In the genomic region with DNA sequence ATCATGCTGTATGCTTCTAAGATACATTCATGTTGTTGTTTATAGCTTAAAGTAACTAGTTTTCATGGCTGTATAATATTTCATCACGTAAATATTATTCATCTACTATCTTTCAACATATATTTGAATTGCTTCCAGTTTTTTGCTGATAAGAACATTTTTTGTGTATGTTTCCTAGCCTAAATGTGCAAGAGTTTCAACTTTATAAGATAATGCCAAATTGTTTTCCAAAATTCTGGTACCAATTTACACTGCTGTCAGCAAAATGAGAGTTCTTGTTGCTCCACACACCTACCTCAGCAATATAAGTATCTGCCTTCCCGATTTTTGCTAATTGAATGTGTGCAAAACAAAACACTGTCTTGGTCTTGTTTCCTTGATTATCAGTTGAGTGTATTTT, we compare ENCODE assay signal across 22 cellular contexts.
DNase-seq lines count a peak whose midpoint lies in the region; ATAC-seq, FAIRE-seq and TF ChIP-seq lines count a peak whose summit lies in the region.
"Had no signal": no experiment of that assay in that cellular context is flagged by ENCODE, and none has a peak within 500 bp of the region (broad histone marks: within the 10 kb centered on the region; RNA-seq: fewer than 3 reads in every experiment).

No MANE protein-coding gene starts in this region.

- H2BK20ac ChIP-seq in IMR-90 (ENCODE audit: low read depth, low read length), result no peak overlapping the region

- H2AK9ac ChIP-seq in IMR-90 (replicated peaks; ENCODE audit: low read depth, low read length, poor library complexity), result no peak overlapping the region

- no peak overlapping the region for H2AFZ ChIP-seq in IMR-90 (replicated peaks; ENCODE audit: low read length, poor library complexity)

- H3K4me3 ChIP-seq in A549, result no peak overlapping the region
- no peak overlapping the region for H3K4me3 ChIP-seq in IMR-90 (ENCODE audit: insufficient read depth, low read depth, low read length)
- no peak overlapping the region for H3K4me3 ChIP-seq in mucosa of descending colon
- H3K4me3 ChIP-seq: BLaER1 treated with 17β-estradiol and CSF1 and Interleukin-3, amounts not matched to agents 10 nM and 100 nM had no signal

- H3K14ac ChIP-seq in IMR-90 (replicated peaks; ENCODE audit: low read depth, low read length), result no peak overlapping the region

- no peak overlapping the region for H3K27ac Mint-ChIP-seq in activated naive CD8-positive, alpha-beta T cell treated with anti-CD3 and anti-CD28 coated beads for 36 hours
- H3K27ac Mint-ChIP-seq: B cell; CD4-positive, alpha-beta T cell; CD8-positive, alpha-beta T cell had no signal

- TF ChIP-seq RAD21 in A549 (conservative IDR thresholded peaks at IDR 0.05 in 1 of 2, IDR thresholded peaks at IDR 0.05 in 1 of 2), result no peak
- TF ChIP-seq RAD21 in IMR-90 (IDR thresholded peaks at IDR 0.05; ENCODE audit: low read length), result no peak

- FAIRE-seq in A549 (lab: Jason Lieb, UNC), result no peak
- FAIRE-seq in H54 (lab: Jason Lieb, UNC), result peak; percentile 66
- FAIRE-seq: A204.1, D721Med, G401.6, GM12891, GM19239 had no signal

- peaks cover 15% of the 10 kb centered on the region for H3K9me3 Mint-ChIP-seq in activated naive CD8-positive, alpha-beta T cell treated with anti-CD3 and anti-CD28 coated beads for 36 hours

- WGBS in A549 (ENCODE audit: missing lambda C conversion rate), result 96% methylated on average over 2 of the region's 2 CpGs
- no CpG with 5 or more reads among the region's 2 CpGs for WGBS in IMR-90 (ENCODE audit: extremely low coverage in 2 of 2, insufficient read length in 1 of 2), 2 experiments

- H3K9me3 ChIP-seq in A549, result peaks cover 6% of the 10 kb centered on the region; the same call in 1 of the 3 replicates
- H3K9me3 ChIP-seq in IMR-90 (ENCODE audit: control insufficient read depth, insufficient read depth, low read length), result no peaks in the 10 kb centered on the region
- no peaks in the 10 kb centered on the region for H3K9me3 ChIP-seq in mucosa of descending colon

- H3K27ac ChIP-seq in A549, result no peak overlapping the region
- no peak overlapping the region for H3K27ac ChIP-seq in IMR-90 (ENCODE audit: insufficient read depth, low read length)
- H3K27ac ChIP-seq: BLaER1 treated with 17β-estradiol and CSF1 and Interleukin-3, amounts not matched to agents 10 nM and 100 nM; C4-2B had no signal

- TF ChIP-seq POLR2A in A549 (IDR thresholded peaks at IDR 0.05; ENCODE audit: low read length) (no peak), H54 (IDR thresholded peaks at IDR 0.05; ENCODE audit: low read depth, low read length) (no peak), IMR-90 (IDR thresholded peaks at IDR 0.05; ENCODE audit: low read depth, low read length) (no peak)

- H3K18ac ChIP-seq in IMR-90 (ENCODE audit: low read depth, low read length), result no peak overlapping the region

- no TSS peak for BruUV-seq in IMR-90 (replicated peaks; lab: Mats Ljungman, UMichigan)

- peaks cover 47% of the 10 kb centered on the region for H3K36me3 Mint-ChIP-seq in activated naive CD8-positive, alpha-beta T cell treated with anti-CD3 and anti-CD28 coated beads for 36 hours

- no peak overlapping the region for H2BK120ac ChIP-seq in IMR-90 (ENCODE audit: low read depth, low read length)

- DNase-seq in A549 (ENCODE audit: low read depth in 1 of 2, low spot score in 1 of 2), result no peak
- DNase-seq in H54 (ENCODE audit: insufficient read length, low spot score), result no peak
- no peak for DNase-seq in IMR-90
- DNase-seq in activated naive CD8-positive, alpha-beta T cell treated with anti-CD3 and anti-CD28 coated beads for 36 hours, result no peak
- no peak for DNase-seq in mucosa of descending colon
- no peak for DNase-seq in stimulated activated naive CD8-positive, alpha-beta T cell treated with anti-CD3 and anti-CD28 coated beads, Interleukin-15, Interleukin-2, amounts not matched to agents 100 U/mL and 50 U/mL, for 24 hours
- DNase-seq: 8988T; AML-193; Caco-2; Calu3; CD4-positive, alpha-beta T cell; CD8-positive, alpha-beta T cell; DMS79 treated with DMSO at 0.1 percent for 48 hours; GF-D8 had no signal

- CTCF ChIA-PET in A549 (lab: Yijun Ruan, JAX), result no interaction called here
- CTCF ChIA-PET in IMR-90 (lab: Yijun Ruan, JAX), result interaction anchor here (0.7 kb wide), 1 partner anchor 8 kb away, joined by 3 read pairs; no protein-coding TSS in a partner anchor

- no peak overlapping the region for H3K4ac ChIP-seq in IMR-90 (ENCODE audit: low read depth, low read length)

- TF ChIP-seq EP300 in A549 (IDR thresholded peaks at IDR 0.05), result no peak

- no peaks in the 10 kb centered on the region for H3K27me3 ChIP-seq in IMR-90 (ENCODE audit: control insufficient read depth, insufficient read depth, low read length)
- H3K27me3 ChIP-seq: BLaER1 treated with 17β-estradiol and CSF1 and Interleukin-3, amounts not matched to agents 10 nM and 100 nM had no signal

- no peak for ATAC-seq in A549
- ATAC-seq in IMR-90 (ENCODE audit: low read depth), result no peak
- ATAC-seq in mucosa of descending colon, result no peak
- no peak for ATAC-seq in stimulated activated naive CD8-positive, alpha-beta T cell treated with anti-CD3 and anti-CD28 coated beads, Interleukin-15, Interleukin-2, amounts not matched to agents 100 U/mL and 50 U/mL, for 24 hours
- ATAC-seq: CD8-positive, alpha-beta T cell had no signal

- peaks cover 7% of the 10 kb centered on the region for H3K4me1 Mint-ChIP-seq in activated naive CD8-positive, alpha-beta T cell treated with anti-CD3 and anti-CD28 coated beads for 36 hours
- H3K4me1 Mint-ChIP-seq: B cell had no signal

- no peak overlapping the region for H2BK5ac ChIP-seq in IMR-90 (ENCODE audit: low read depth, low read length, poor library complexity, severe bottlenecking)

- no peaks in the 10 kb centered on the region for H3K9me1 ChIP-seq in IMR-90 (ENCODE audit: insufficient read depth, low read length)

- no peak overlapping the region for H3K4me2 ChIP-seq in A549
- no peak overlapping the region for H3K4me2 ChIP-seq in IMR-90 (ENCODE audit: low read depth, low read length)
- H3K4me2 ChIP-seq: BLaER1 treated with 17β-estradiol and CSF1 and Interleukin-3, amounts not matched to agents 10 nM and 100 nM had no signal

- H3K23ac ChIP-seq in IMR-90 (ENCODE audit: low read depth, low read length), result no peak overlapping the region

- no peak overlapping the region for H4K8ac ChIP-seq in IMR-90 (ENCODE audit: low read depth in 2 of 2, low read length in 2 of 2)

- H2BK15ac ChIP-seq in IMR-90 (ENCODE audit: low read depth, low read length), result no peak overlapping the region

- H3K9ac ChIP-seq in IMR-90 (ENCODE audit: low read depth, low read length), result no peak overlapping the region
- H3K9ac ChIP-seq: BLaER1 treated with 17β-estradiol and CSF1 and Interleukin-3, amounts not matched to agents 10 nM and 100 nM had no signal

- H2AK5ac ChIP-seq in IMR-90 (ENCODE audit: low read depth, low read length), result no peak overlapping the region

- dilution Hi-C loops in IMR-90 (cut with HindIII; ENCODE audit: low sequenced_read_pairs, unreplicated experiment), result no loop called here

- no peak overlapping the region for H4K5ac ChIP-seq in IMR-90 (ENCODE audit: low read depth, low read length)

- H3K4me3 Mint-ChIP-seq in activated naive CD8-positive, alpha-beta T cell treated with anti-CD3 and anti-CD28 coated beads for 36 hours, result no peak overlapping the region
- H3K4me3 Mint-ChIP-seq: B cell; CD4-positive, alpha-beta T cell; CD8-positive, alpha-beta T cell had no signal

- no peaks in the 10 kb centered on the region for H3K27me3 Mint-ChIP-seq in activated naive CD8-positive, alpha-beta T cell treated with anti-CD3 and anti-CD28 coated beads for 36 hours
- H3K27me3 Mint-ChIP-seq: B cell; CD4-positive, alpha-beta T cell had no signal

- H3K4me1 ChIP-seq in A549 (no peaks in the 10 kb centered on the region), IMR-90 (ENCODE audit: control insufficient read depth, insufficient read depth, low read length) (no peaks in the 10 kb centered on the region), mucosa of descending colon (ENCODE audit: low read depth) (peaks cover 3% of the 10 kb centered on the region)
- H3K4me1 ChIP-seq: Caco-2 had no signal

- POLR2A ChIA-PET in A549 (lab: Yijun Ruan, JAX) (no interaction called here), IMR-90 (lab: Charles Lee; ENCODE audit: unreplicated experiment) (no interaction called here)

- intact Hi-C loops in IMR-90 (cut with micrococcal nuclease) (no loop called here), mucosa of descending colon (cut with DNase I, micrococcal nuclease) (no loop called here)

- TF ChIP-seq CTCF in A549 (IDR thresholded peaks at IDR 0.05), result no peak
- no peak for TF ChIP-seq CTCF in IMR-90 (conservative IDR thresholded peaks at IDR 0.05; ENCODE audit: low read depth, low read length)
- TF ChIP-seq CTCF in mucosa of descending colon (IDR thresholded peaks at IDR 0.05), result no peak

- in situ Hi-C loops in IMR-90 (cut with MboI; ENCODE audit: low sequenced_read_pairs), result loop anchor here (25.0 kb wide), 1 partner anchor 778 kb away; no protein-coding TSS in a partner anchor

- no peaks in the 10 kb centered on the region for H4K20me1 ChIP-seq in IMR-90 (ENCODE audit: insufficient read depth, low read length)

- no peaks in the 10 kb centered on the region for H3K36me3 ChIP-seq in IMR-90 (ENCODE audit: control insufficient read depth, insufficient read depth, low read length)
- H3K36me3 ChIP-seq in mucosa of descending colon (ENCODE audit: low read depth), result no peaks in the 10 kb centered on the region

- H4K91ac ChIP-seq in IMR-90 (ENCODE audit: insufficient read depth, low read depth, low read length), result no peak overlapping the region

- no peaks in the 10 kb centered on the region; a peak in 1 of 4 replicates for H3K79me1 ChIP-seq in IMR-90 (ENCODE audit: low read depth in 1 of 2, low read length in 2 of 2)

- H3K56ac ChIP-seq in IMR-90 (ENCODE audit: extremely low read depth, insufficient read depth, low read length), result no peak overlapping the region

TF ChIP-seq in A549, 52 proteins besides CTCF, POLR2A, EP300 and RAD21:
- peak; percentile 67 for TF ChIP-seq MAFK (IDR thresholded peaks at IDR 0.05; ENCODE audit: partially characterized antibody)
- no peak for TF ChIP-seq HOXB5 (CRISPR knock-in tag; IDR thresholded peaks at IDR 0.05)

TF ChIP-seq in IMR-90, 13 proteins besides CTCF, POLR2A, EP300 and RAD21:
- TF ChIP-seq CHD1 (IDR thresholded peaks at IDR 0.05; ENCODE audit: low read depth, low read length), result no peak
- TF ChIP-seq, protein P1, sequence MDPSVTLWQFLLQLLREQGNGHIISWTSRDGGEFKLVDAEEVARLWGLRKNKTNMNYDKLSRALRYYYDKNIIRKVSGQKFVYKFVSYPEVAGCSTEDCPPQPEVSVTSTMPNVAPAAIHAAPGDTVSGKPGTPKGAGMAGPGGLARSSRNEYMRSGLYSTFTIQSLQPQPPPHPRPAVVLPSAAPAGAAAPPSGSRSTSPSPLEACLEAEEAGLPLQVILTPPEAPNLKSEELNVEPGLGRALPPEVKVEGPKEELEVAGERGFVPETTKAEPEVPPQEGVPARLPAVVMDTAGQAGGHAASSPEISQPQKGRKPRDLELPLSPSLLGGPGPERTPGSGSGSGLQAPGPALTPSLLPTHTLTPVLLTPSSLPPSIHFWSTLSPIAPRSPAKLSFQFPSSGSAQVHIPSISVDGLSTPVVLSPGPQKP (IDR thresholded peaks at IDR 0.05; ENCODE audit: borderline replicate concordance, low read depth, low read length), result no peak
- TF ChIP-seq SMC3 (IDR thresholded peaks at IDR 0.05; ENCODE audit: low read depth, low read length), result no peak
- peak; percentile 66 for TF ChIP-seq MAFK (IDR thresholded peaks at IDR 0.05; ENCODE audit: low read depth, low read length)
- TF ChIP-seq FOS (IDR thresholded peaks at IDR 0.05; ENCODE audit: low read depth, low read length), result no peak
